Comparison of ENCODE assay signal across 7 cellular contexts in the genomic region with DNA sequence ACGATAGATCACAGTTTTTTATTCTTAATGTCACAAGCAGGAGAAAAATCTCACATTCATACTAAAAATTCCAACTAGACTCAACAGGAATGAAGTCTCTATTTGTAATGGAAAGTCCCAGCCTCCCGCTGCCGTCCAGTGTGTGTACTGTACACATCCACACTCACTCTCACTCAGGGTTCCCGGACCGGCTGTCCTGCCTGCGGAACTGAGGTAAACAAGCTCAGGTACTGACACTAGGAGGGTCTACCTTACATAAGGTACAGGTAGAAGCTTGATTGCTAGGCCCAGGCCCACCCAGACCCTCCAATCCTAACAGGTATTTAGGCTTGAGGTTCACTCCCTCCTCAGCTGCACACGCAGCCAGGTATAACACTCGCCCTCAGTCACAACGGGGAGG. TPM values are rescaled to one million over a fixed set of nuclear protein-coding genes. Genes with fewer than 3 reads are reported as not detected.
A peak's percentile ranks its signal among the peaks of the same experiment; 100 is the strongest.
DNase-seq lines count a peak whose midpoint lies in the region; ATAC-seq and TF ChIP-seq lines count a peak whose summit lies in the region.
"Not testable (repeated sequence)": the region's sequence is repeated elsewhere in the genome, so short reads cannot be mapped to it uniquely, and the experiment has no call there.

No MANE protein-coding gene starts in this region.

- peak overlapping the region; percentile 50 for H3K27ac Mint-ChIP-seq in activated T-cell treated with anti-CD3 and anti-CD28 coated beads, Interleukin-2, amount 50 U/mL, for 24 hours
- not testable (repeated sequence) for H3K27ac Mint-ChIP-seq in osteocyte (ENCODE audit: unreplicated experiment)

- intact Hi-C loops in A673 (cut with micrococcal nuclease; ENCODE audit: unreplicated experiment); mammary epithelial cell (cut with micrococcal nuclease); Right ventricle myocardium inferior (cut with DNase I); spleen (cut with DNase I; ENCODE audit: low total_unique reads): not testable (repeated sequence)

- ATAC-seq in Right ventricle myocardium inferior, result not testable (repeated sequence)

- not testable (repeated sequence) for H3K4me1 ChIP-seq in A673 (ENCODE audit: insufficient read depth, low read length, poor library complexity, severe bottlenecking); mammary epithelial cell (ENCODE audit: insufficient read depth, low read length); spleen

- not testable (repeated sequence) for H2AFZ ChIP-seq in mammary epithelial cell (ENCODE audit: low read depth, low read length)

- dilution Hi-C loops in mammary epithelial cell (cut with HindIII; ENCODE audit: low sequenced_read_pairs), result not testable (repeated sequence)

- not testable (repeated sequence) for TF ChIP-seq POLR2A in spleen (IDR thresholded peaks at IDR 0.05)

- H3K9me3 ChIP-seq in A673 (ENCODE audit: low read depth, low read length, poor library complexity, severe bottlenecking); mammary epithelial cell (replicated peaks; ENCODE audit: insufficient read depth, low read length); spleen: not testable (repeated sequence)

- H3K79me2 ChIP-seq in mammary epithelial cell (ENCODE audit: insufficient read depth, low read length), result peaks cover 12% of the 10 kb centered on the region

- not testable (repeated sequence) for H3K9me3 Mint-ChIP-seq in activated T-cell treated with anti-CD3 and anti-CD28 coated beads, Interleukin-2, amount 50 U/mL, for 24 hours; osteocyte (ENCODE audit: unreplicated experiment)

- H3K36me3 Mint-ChIP-seq in activated T-cell treated with anti-CD3 and anti-CD28 coated beads, Interleukin-2, amount 50 U/mL, for 24 hours (ENCODE audit: low read depth), result peaks cover 50% of the 10 kb centered on the region
- H3K36me3 Mint-ChIP-seq in osteocyte (ENCODE audit: unreplicated experiment), result not testable (repeated sequence)

- H3K27ac ChIP-seq in A673 (ENCODE audit: low read depth, low read length, poor library complexity, severe bottlenecking); mammary epithelial cell (ENCODE audit: insufficient read depth, low read depth, low read length); spleen: not testable (repeated sequence)

- 96% methylated on average over 8 of the region's 9 CpGs for WGBS in mammary epithelial cell (ENCODE audit: low coverage, missing lambda C conversion rate)
- 91 to 97% (median 92%) methylated on average over 6 to 8 of the region's 9 CpGs for WGBS in spleen, 5 donors

- not testable (repeated sequence) for H3K4me3 Mint-ChIP-seq in activated T-cell treated with anti-CD3 and anti-CD28 coated beads, Interleukin-2, amount 50 U/mL, for 24 hours; osteocyte (ENCODE audit: unreplicated experiment)

- H3K4me1 Mint-ChIP-seq in activated T-cell treated with anti-CD3 and anti-CD28 coated beads, Interleukin-2, amount 50 U/mL, for 24 hours (ENCODE audit: low read depth); osteocyte (ENCODE audit: unreplicated experiment): not testable (repeated sequence)

- not testable (repeated sequence) for H3K4me2 ChIP-seq in mammary epithelial cell (ENCODE audit: insufficient read depth, low read depth, low read length)

- H3K27me3 Mint-ChIP-seq in activated T-cell treated with anti-CD3 and anti-CD28 coated beads, Interleukin-2, amount 50 U/mL, for 24 hours; osteocyte (ENCODE audit: unreplicated experiment): not testable (repeated sequence)

- TF ChIP-seq CTCF in A673 (conservative IDR thresholded peaks at IDR 0.05; ENCODE audit: low read depth, low read length); mammary epithelial cell (conservative IDR thresholded peaks at IDR 0.05 in 1 of 2, IDR thresholded peaks at IDR 0.05 in 1 of 2; ENCODE audit: extremely low read depth in 1 of 2, insufficient read depth in 1 of 2, low read depth in 1 of 2, low read length in 2 of 2); osteocyte (IDR thresholded peaks at IDR 0.05); spleen (IDR thresholded peaks at IDR 0.05 in 8 of 11, conservative IDR thresholded peaks at IDR 0.05 in 3 of 11): not testable (repeated sequence)

- H3K36me3 ChIP-seq in A673 (ENCODE audit: insufficient read depth, low read length, poor library complexity, severe bottlenecking); mammary epithelial cell (ENCODE audit: insufficient read depth, low read length): not testable (repeated sequence)
- H3K36me3 ChIP-seq in spleen, result peaks cover 0 to 72% (median 38%) of the 10 kb centered on the region in 6 donors

- not testable (repeated sequence) for H4K20me1 ChIP-seq in mammary epithelial cell (ENCODE audit: insufficient read depth, low read length)

- not testable (repeated sequence) for H3K9ac ChIP-seq in mammary epithelial cell (ENCODE audit: insufficient read depth, low read length)

- POLR2A ChIA-PET in A673 (lab: Charles Lee; ENCODE audit: low non-redundant PET), result not testable (repeated sequence)

- in situ Hi-C loops in mammary epithelial cell (cut with MboI; ENCODE audit: low sequenced_read_pairs in 2 of 2), result not testable (repeated sequence)

- not testable (repeated sequence) for H3K27me3 ChIP-seq in A673 (replicated peaks; ENCODE audit: insufficient read depth, low read depth, low read length, poor library complexity); mammary epithelial cell (ENCODE audit: insufficient read depth, low read length); spleen (replicated peaks in 1 of 7)

- not testable (repeated sequence) for H3K4me3 ChIP-seq in A673 (ENCODE audit: low read depth, low read length, poor library complexity, severe bottlenecking); mammary epithelial cell (replicated peaks in 1 of 3; ENCODE audit: insufficient read depth in 1 of 3, low read depth in 2 of 3, low read length in 3 of 3); spleen

- TSS peak; percentile 72 for BruUV-seq in A673 (replicated peaks; lab: Mats Ljungman, UMichigan)
- TSS peak; percentile 69 for BruUV-seq in mammary epithelial cell (replicated peaks; lab: Mats Ljungman, UMichigan)

- CTCF ChIA-PET in A673 (lab: Charles Lee); mammary epithelial cell (lab: Charles Lee; ENCODE audit: low non-redundant PET): not testable (repeated sequence)

- DNase-seq in A673 (ENCODE audit: low spot score); activated T-cell treated with anti-CD3 and anti-CD28 coated beads, Interleukin-2, amount 50 U/mL, for 24 hours; mammary epithelial cell: not testable (repeated sequence)
- DNase-seq in activated CD8-positive, alpha-beta memory T cell treated with anti-CD3 and anti-CD28 coated beads for 24 hours, result peak; percentile 56
- peak; percentile 55 for DNase-seq in Right ventricle myocardium inferior (ENCODE audit: missing footprints)
- DNase-seq in osteocyte (ENCODE audit: extremely low spot score, unreplicated experiment), result peak; percentile 53
- peak; percentile 69 for DNase-seq in spleen

RNA-seq across cellular contexts. Expression of gene TRIM73, which starts 21.4 kb away (rescaled TPM):
- total RNA-seq in A673 (2021) (0.39 and 0.55 TPM in 2 replicates), mammary epithelial cell (1 to 10 TPM; 1.8 to 2.9 TPM), Right ventricle myocardium inferior (0.41 TPM), osteocyte (3.2 and 7.4 TPM in 2 replicates), spleen (1 to 10 TPM; 2.4 to 7.7 (median 6.0) TPM)
- polyA plus RNA-seq in mammary epithelial cell (0.08 TPM), spleen (1 to 10 TPM; 2.8 to 3.8 (median 3.0) TPM)
- not detected for polyA minus RNA-seq in mammary epithelial cell
